In genomic region chr12:120617767-120618166, GRCh38 we compare ENCODE assay signal across 7 cellular contexts. TPM values are rescaled to one million over a fixed set of nuclear protein-coding genes. Genes with fewer than 3 reads are reported as not detected.
"Had no signal": no experiment of that assay in that cellular context is flagged by ENCODE, and none has a peak within 500 bp of the region (broad histone marks: within the 10 kb centered on the region; RNA-seq: fewer than 3 reads in every experiment).

No MANE protein-coding gene starts in this region.

RNA-seq across cellular contexts. Expression of gene CABP1, which starts 22.7 kb away (rescaled TPM):
- total RNA-seq: natural killer cell, osteoblast, osteocyte, pulmonary artery endothelial cell, renal cortical epithelial cell, smooth muscle cell had no signal
- polyA plus RNA-seq: naive thymus-derived CD8-positive, alpha-beta T cell had no signal
